ENCODE assay signal across 8 cellular contexts in genomic region chr15:42549782-42550392, GRCh38. TPM values are rescaled to one million over a fixed set of nuclear protein-coding genes. Genes with fewer than 3 reads are reported as not detected.
DNase-seq lines count a peak whose midpoint lies in the region; ATAC-seq and TF ChIP-seq lines count a peak whose summit lies in the region.

No MANE protein-coding gene starts in this region.

- no peaks in the 10 kb centered on the region for H3K9me3 ChIP-seq in cardiac muscle cell (ENCODE audit: low read depth)
- H3K9me3 ChIP-seq in iPS-20b (ENCODE audit: insufficient read depth, low read depth, low read length): no peaks in the 10 kb centered on the region

- H3K27ac Mint-ChIP-seq in activated CD4-positive, alpha-beta memory T cell treated with anti-CD3 and anti-CD28 coated beads for 36 hours: peak overlapping the region; percentile 31
- peak overlapping the region; percentile 21 for H3K27ac Mint-ChIP-seq in type B pancreatic cell

- H3K4me1 ChIP-seq in cardiac muscle cell (ENCODE audit: low read depth): peaks cover 3% of the 10 kb centered on the region
- no peaks in the 10 kb centered on the region for H3K4me1 ChIP-seq in iPS-20b (ENCODE audit: insufficient read depth, low read length)

- peak overlapping the region; percentile 95 for H3K4me3 Mint-ChIP-seq in activated CD4-positive, alpha-beta memory T cell treated with anti-CD3 and anti-CD28 coated beads for 36 hours
- H3K4me3 Mint-ChIP-seq in type B pancreatic cell: peak overlapping the region; percentile 97

- H3K27me3 ChIP-seq in cardiac muscle cell: no peaks in the 10 kb centered on the region
- no peaks in the 10 kb centered on the region for H3K27me3 ChIP-seq in iPS-20b (ENCODE audit: insufficient read depth, low read length)

- H3K36me3 ChIP-seq in cardiac muscle cell (peaks cover under 1% of the 10 kb centered on the region), iPS-20b (ENCODE audit: insufficient read depth, low read depth, low read length) (peaks cover 14% of the 10 kb centered on the region; the same call in 1 of the 2 replicates)

- H3K4me1 Mint-ChIP-seq in activated CD4-positive, alpha-beta memory T cell treated with anti-CD3 and anti-CD28 coated beads for 36 hours (ENCODE audit: low read depth): peaks cover 62% of the 10 kb centered on the region
- H3K4me1 Mint-ChIP-seq in type B pancreatic cell (ENCODE audit: unreplicated experiment): peaks cover 31% of the 10 kb centered on the region

- H3K36me3 Mint-ChIP-seq in activated CD4-positive, alpha-beta memory T cell treated with anti-CD3 and anti-CD28 coated beads for 36 hours: peaks cover 23% of the 10 kb centered on the region
- H3K36me3 Mint-ChIP-seq in type B pancreatic cell: peaks cover 4% of the 10 kb centered on the region

- H3K27me3 Mint-ChIP-seq in activated CD4-positive, alpha-beta memory T cell treated with anti-CD3 and anti-CD28 coated beads for 36 hours: no peaks in the 10 kb centered on the region
- no peaks in the 10 kb centered on the region for H3K27me3 Mint-ChIP-seq in type B pancreatic cell

- CTCF ChIA-PET in activated CD4-positive, alpha-beta memory T cell treated with anti-CD3 and anti-CD28 coated beads for 36 hours (lab: Charles Lee): no interaction called here

- DNase-seq in cardiac muscle cell (ENCODE audit: low read depth in 1 of 2, low spot score in 1 of 2) (peak in 1 of 2 donors; percentile 7), Right ventricle myocardium inferior (ENCODE audit: missing footprints) (no peak), type B pancreatic cell (ENCODE audit: extremely low spot score, unreplicated experiment) (no peak), activated gamma-delta T cell (lab: John Stamatoyannopoulos, UW) (no peak)
- DNase-seq in activated CD4-positive, alpha-beta memory T cell treated with anti-CD3 and anti-CD28 coated beads for 36 hours: no peak
- DNase-seq in central memory CD4-positive, alpha-beta T cell: no peak

- no peaks in the 10 kb centered on the region for H3K9me3 Mint-ChIP-seq in activated CD4-positive, alpha-beta memory T cell treated with anti-CD3 and anti-CD28 coated beads for 36 hours
- H3K9me3 Mint-ChIP-seq in type B pancreatic cell: no peaks in the 10 kb centered on the region

- peak overlapping the region; percentile 89 for H3K4me3 ChIP-seq in cardiac muscle cell
- H3K4me3 ChIP-seq in iPS-20b (ENCODE audit: low read length): peak overlapping the region; percentile 100

- no peak overlapping the region for H3K27ac ChIP-seq in cardiac muscle cell
- H3K27ac ChIP-seq in iPS-20b (ENCODE audit: low read length): no peak overlapping the region

- intact Hi-C loops in Right ventricle myocardium inferior (cut with DNase I): loop anchor here (2.0 kb wide), 1 partner anchor 101 kb away; no protein-coding TSS in a partner anchor
- intact Hi-C loops in activated CD4-positive, alpha-beta memory T cell treated with anti-CD3 and anti-CD28 coated beads for 36 hours (cut with micrococcal nuclease): loop anchor here (2.0 kb wide), 1 partner anchor 59 kb away; the partner anchor contains the start of gene ZNF106

- POLR2A ChIA-PET in activated CD4-positive, alpha-beta memory T cell treated with anti-CD3 and anti-CD28 coated beads for 36 hours (lab: Charles Lee): interaction anchor here (0.6 to 1.9 kb wide), 3 partner anchors 11 to 59 kb away, joined by 3 to 10 read pairs (median 5); partner anchors contain the start of genes SNAP23 and ZNF106

- ATAC-seq in Right ventricle myocardium inferior: no peak
- no peak for ATAC-seq in GM21529 (IDR thresholded peaks at IDR 0.05; ENCODE audit: unreplicated experiment)

- H3K9ac ChIP-seq in iPS-20b (ENCODE audit: low read depth, low read length): peak overlapping the region; percentile 97; the same call in 1 of the 2 replicates

- TF ChIP-seq CTCF in cardiac muscle cell (IDR thresholded peaks at IDR 0.05; ENCODE audit: low read depth, low read length): no peak
- no peak for TF ChIP-seq CTCF in type B pancreatic cell (conservative IDR thresholded peaks at IDR 0.05)

RNA-seq across cellular contexts. Expression of gene HAUS2, which starts 1.2 kb away (rescaled TPM):
- total RNA-seq in cardiac muscle cell: 19.1 and 26.9 TPM in 2 replicates
- 12.1 and 16.6 TPM in 2 replicates for polyA plus RNA-seq in cardiac muscle cell
- total RNA-seq in Right ventricle myocardium inferior: 11.7 TPM
- total RNA-seq in activated CD4-positive, alpha-beta memory T cell treated with anti-CD3 and anti-CD28 coated beads for 36 hours: 10 to 100 TPM; 44.9 to 45.1 TPM
- 17.3 and 23.2 TPM in 2 replicates for total RNA-seq in type B pancreatic cell (ENCODE audit: low replicate concordance)

RNA-seq across cellular contexts. Expression of gene LRRC57, which starts 1.3 kb away (rescaled TPM):
- total RNA-seq in cardiac muscle cell (7.5 and 20.3 TPM in 2 replicates), Right ventricle myocardium inferior (15.1 TPM), type B pancreatic cell (ENCODE audit: low replicate concordance) (29.0 and 36.3 TPM in 2 replicates)
- polyA plus RNA-seq in cardiac muscle cell: 10.7 and 18.0 TPM in 2 replicates
- 10 to 100 TPM; 15.7 to 17.2 TPM for total RNA-seq in activated CD4-positive, alpha-beta memory T cell treated with anti-CD3 and anti-CD28 coated beads for 36 hours

RNA-seq across cellular contexts. Expression of gene STARD9, which starts 25.5 kb away (rescaled TPM):
- 2.3 and 5.5 TPM in 2 replicates for total RNA-seq in cardiac muscle cell
- 2.0 and 2.2 TPM in 2 replicates for polyA plus RNA-seq in cardiac muscle cell
- total RNA-seq in Right ventricle myocardium inferior: 7.2 TPM
- total RNA-seq in activated CD4-positive, alpha-beta memory T cell treated with anti-CD3 and anti-CD28 coated beads for 36 hours: 1 to 10 TPM; 3.4 to 3.8 TPM
- 1.2 and 13.7 TPM in 2 replicates for total RNA-seq in type B pancreatic cell (ENCODE audit: low replicate concordance)

RNA-seq across cellular contexts. Expression of gene SNAP23, which starts 54.5 kb away (rescaled TPM):
- total RNA-seq in cardiac muscle cell (13.3 and 30.2 TPM in 2 replicates), Right ventricle myocardium inferior (23.5 TPM), type B pancreatic cell (ENCODE audit: low replicate concordance) (62.8 and 68.4 TPM in 2 replicates)
- polyA plus RNA-seq in cardiac muscle cell: 17.8 and 31.2 TPM in 2 replicates
- total RNA-seq in activated CD4-positive, alpha-beta memory T cell treated with anti-CD3 and anti-CD28 coated beads for 36 hours: 10 to 100 TPM; 43.1 to 46.8 TPM

RNA-seq across cellular contexts. Expression of gene ZNF106, which starts 58.9 kb away (rescaled TPM):
- 19.8 and 32.3 TPM in 2 replicates for total RNA-seq in cardiac muscle cell
- 29.5 and 39.2 TPM in 2 replicates for polyA plus RNA-seq in cardiac muscle cell
- total RNA-seq in Right ventricle myocardium inferior: 457 TPM
- 10 to 100 TPM; 47.1 to 48.0 TPM for total RNA-seq in activated CD4-positive, alpha-beta memory T cell treated with anti-CD3 and anti-CD28 coated beads for 36 hours
- total RNA-seq in type B pancreatic cell (ENCODE audit: low replicate concordance): 44.5 and 52.4 TPM in 2 replicates
